Comparison of ENCODE assay signal across 5 cellular contexts in the genomic region with DNA sequence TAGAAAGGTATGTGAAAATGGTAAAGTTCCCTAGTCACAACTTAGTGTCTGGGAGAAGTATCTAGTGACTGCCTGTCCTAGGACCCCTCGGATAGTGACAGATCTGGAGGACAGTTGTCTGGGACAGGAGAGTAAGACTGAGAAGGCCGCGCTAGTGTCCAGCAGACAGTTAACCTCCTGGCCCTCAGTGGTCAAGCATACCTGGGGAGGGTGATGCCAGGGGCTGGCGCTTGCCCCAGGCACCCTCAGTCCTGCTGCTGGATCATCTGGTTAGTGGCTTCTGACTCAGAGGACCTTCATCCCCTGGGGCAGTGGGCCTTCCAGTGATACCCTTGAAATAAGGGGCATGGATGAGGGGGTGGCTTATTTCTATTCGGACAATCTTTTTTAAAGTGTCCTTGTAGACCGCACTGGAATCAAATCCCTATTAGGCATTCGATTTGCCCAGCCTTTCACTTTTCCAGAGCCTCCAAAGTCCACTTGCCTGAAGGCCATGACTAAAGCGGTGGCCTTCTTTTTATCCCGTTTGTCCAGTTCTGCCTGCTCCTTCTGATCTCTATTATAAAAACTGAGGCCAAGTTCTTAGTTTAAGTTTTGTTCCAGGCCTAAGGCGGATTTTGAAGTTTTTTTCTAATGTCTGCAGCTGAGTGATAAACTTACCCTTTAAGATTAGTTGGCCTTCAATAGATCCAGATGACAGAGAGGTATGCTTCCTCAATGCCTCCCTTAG. TPM values are rescaled to one million over a fixed set of nuclear protein-coding genes. Genes with fewer than 3 reads are reported as not detected.
"Had no signal": no experiment of that assay in that cellular context is flagged by ENCODE, and none has a peak within 500 bp of the region (broad histone marks: within the 10 kb centered on the region; RNA-seq: fewer than 3 reads in every experiment).

No MANE protein-coding gene starts in this region.

RNA-seq across cellular contexts. Expression of a gene that starts 1.6 kb away (rescaled TPM):
- total RNA-seq: GM23338, H1, H9, HepG2, HT1080 had no signal

RNA-seq across cellular contexts. Expression of a gene that starts 40.1 kb away (rescaled TPM):
- total RNA-seq: GM23338, HepG2, HT1080 had no signal
